Comparison of ENCODE assay signal across 9 cellular contexts in the genomic region with DNA sequence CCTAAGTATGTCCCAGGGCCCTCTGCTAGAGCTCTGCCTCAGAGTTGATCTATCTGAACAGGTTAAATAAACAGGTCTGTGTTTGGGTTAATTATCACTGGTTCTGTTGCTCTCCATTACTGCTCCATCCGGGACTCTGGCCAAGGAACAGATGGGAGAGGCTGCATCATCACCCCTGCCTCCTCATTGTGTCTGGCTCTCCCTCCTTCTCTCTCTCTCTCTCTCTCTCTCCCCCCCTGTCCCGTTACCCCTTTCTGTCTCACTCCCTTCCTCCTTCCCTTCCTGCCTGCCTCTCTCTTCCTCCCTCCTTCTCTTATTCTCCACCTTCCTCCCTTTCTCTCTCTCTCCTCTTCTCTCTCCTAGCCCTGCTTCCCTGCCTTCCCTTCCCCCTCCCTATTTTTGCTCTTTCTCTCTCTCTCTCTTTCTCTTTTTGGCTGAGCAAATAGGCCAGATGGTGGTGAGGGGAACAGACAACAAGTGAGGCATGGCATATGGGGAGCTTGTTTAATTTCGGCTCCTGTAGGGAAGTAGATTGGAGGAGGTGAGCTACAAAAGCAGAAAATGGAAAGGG.
DNase-seq lines count a peak whose midpoint lies in the region; ATAC-seq and TF ChIP-seq lines count a peak whose summit lies in the region.
"Had no signal": no experiment of that assay in that cellular context is flagged by ENCODE, and none has a peak within 500 bp of the region (broad histone marks: within the 10 kb centered on the region; RNA-seq: fewer than 3 reads in every experiment).

No MANE protein-coding gene starts in this region.

- H3K27me3 Mint-ChIP-seq in activated CD8-positive, alpha-beta memory T cell treated with anti-CD3 and anti-CD28 coated beads, Interleukin-2, amount 10 ng/mL, durations not matched to agents 7 days and 5 days, result peaks cover 3% of the 10 kb centered on the region
- H3K27me3 Mint-ChIP-seq in CD4-positive, alpha-beta memory T cell, result no peaks in the 10 kb centered on the region

- peak; percentile 58 for ATAC-seq in left lung
- no peak for ATAC-seq in activated CD8-positive, alpha-beta memory T cell treated with anti-CD3 and anti-CD28 coated beads, Interleukin-2, amount 10 ng/mL, durations not matched to agents 7 days and 5 days
- ATAC-seq in GM21529 (IDR thresholded peaks at IDR 0.05; ENCODE audit: unreplicated experiment), result no peak

- intact Hi-C loops in left lung (cut with DNase I), result no loop called here
- intact Hi-C loops in uterus (cut with DNase I; ENCODE audit: low total_unique reads), result no loop called here
- intact Hi-C loops in CD4-positive, alpha-beta memory T cell (cut with micrococcal nuclease), result no loop called here

- H3K27me3 ChIP-seq in left lung (peaks cover 0 to 90% of the 10 kb centered on the region in 2 donors), uterus (no peaks in the 10 kb centered on the region)
- no peaks in the 10 kb centered on the region for H3K27me3 ChIP-seq in CD4-positive, alpha-beta memory T cell (ENCODE audit: insufficient read depth, low read length)

- CTCF ChIA-PET in activated CD8-positive, alpha-beta memory T cell treated with anti-CD3 and anti-CD28 coated beads, Interleukin-2, amount 10 ng/mL, durations not matched to agents 7 days and 5 days (lab: Charles Lee), result no interaction called here
- CTCF ChIA-PET in CD4-positive, alpha-beta memory T cell (lab: Charles Lee; ENCODE audit: partially characterized antibody), result no interaction called here

- H3K4me1 ChIP-seq in left lung (peaks cover 0 to 3% of the 10 kb centered on the region in 2 donors), uterus (no peaks in the 10 kb centered on the region)
- H3K4me1 ChIP-seq in CD4-positive, alpha-beta memory T cell (ENCODE audit: insufficient read depth, low read length), result no peaks in the 10 kb centered on the region

- H3K27ac ChIP-seq in left lung (peak overlapping the region in 1 of 2 donors; percentile 44), uterus (peak overlapping the region; percentile 77 to 84)
- no peak overlapping the region for H3K27ac ChIP-seq in CD4-positive, alpha-beta memory T cell (ENCODE audit: low read depth, low read length)
- H3K27ac ChIP-seq: 22Rv1 had no signal

- no peak overlapping the region for H3K27ac Mint-ChIP-seq in activated CD8-positive, alpha-beta memory T cell treated with anti-CD3 and anti-CD28 coated beads, Interleukin-2, amount 10 ng/mL, durations not matched to agents 7 days and 5 days
- H3K27ac Mint-ChIP-seq in CD4-positive, alpha-beta memory T cell, result no peak overlapping the region

- H3K36me3 ChIP-seq in left lung (no peaks in the 10 kb centered on the region), uterus (no peaks in the 10 kb centered on the region)
- H3K36me3 ChIP-seq in CD4-positive, alpha-beta memory T cell (ENCODE audit: insufficient read depth, low read length), result no peaks in the 10 kb centered on the region

- no peak for TF ChIP-seq CTCF in left lung (IDR thresholded peaks at IDR 0.05)
- TF ChIP-seq CTCF in uterus (IDR thresholded peaks at IDR 0.05), result no peak

- no peaks in the 10 kb centered on the region for H3K9me3 Mint-ChIP-seq in activated CD8-positive, alpha-beta memory T cell treated with anti-CD3 and anti-CD28 coated beads, Interleukin-2, amount 10 ng/mL, durations not matched to agents 7 days and 5 days (ENCODE audit: low read depth)
- no peaks in the 10 kb centered on the region for H3K9me3 Mint-ChIP-seq in CD4-positive, alpha-beta memory T cell

- H3K4me3 Mint-ChIP-seq in activated CD8-positive, alpha-beta memory T cell treated with anti-CD3 and anti-CD28 coated beads, Interleukin-2, amount 10 ng/mL, durations not matched to agents 7 days and 5 days, result no peak overlapping the region
- H3K4me3 Mint-ChIP-seq in CD4-positive, alpha-beta memory T cell, result no peak overlapping the region

- no peaks in the 10 kb centered on the region for H3K9me3 ChIP-seq in left lung
- no peaks in the 10 kb centered on the region for H3K9me3 ChIP-seq in uterus
- H3K9me3 ChIP-seq in CD4-positive, alpha-beta memory T cell (ENCODE audit: control insufficient read depth in 1 of 2, low read length in 2 of 2), result no peaks in the 10 kb centered on the region

- no peaks in the 10 kb centered on the region for H3K4me1 Mint-ChIP-seq in activated CD8-positive, alpha-beta memory T cell treated with anti-CD3 and anti-CD28 coated beads, Interleukin-2, amount 10 ng/mL, durations not matched to agents 7 days and 5 days
- H3K4me1 Mint-ChIP-seq in CD4-positive, alpha-beta memory T cell, result no peaks in the 10 kb centered on the region

- DNase-seq in NCI-H1436 (lab: John Stamatoyannopoulos, UW) (peak; percentile 8), NCI-H1436 treated with DMSO at 0.1 percent for 48 hours (lab: John Stamatoyannopoulos, UW) (no peak), anterior cingulate cortex (lab: John Stamatoyannopoulos, UW) (peak in 48 of 58 donors; percentile 11 to 81 (median 41)), left lung (no peak), uterus (peak; percentile 76 to 88)
- DNase-seq in activated CD8-positive, alpha-beta memory T cell treated with anti-CD3 and anti-CD28 coated beads, Interleukin-2, amount 10 ng/mL, durations not matched to agents 7 days and 5 days, result no peak
- DNase-seq in CD4-positive, alpha-beta memory T cell, result no peak

- no peak for TF ChIP-seq POLR2A in uterus (IDR thresholded peaks at IDR 0.05)

- POLR2A ChIA-PET in CD4-positive, alpha-beta memory T cell (lab: Charles Lee; ENCODE audit: partially characterized antibody), result interaction anchor here (1.2 kb wide), 1 partner anchor 13 kb away, joined by 3 read pairs; no protein-coding TSS in a partner anchor

- no peak overlapping the region for H3K4me3 ChIP-seq in left lung
- H3K4me3 ChIP-seq in uterus, result no peak overlapping the region
- H3K4me3 ChIP-seq in CD4-positive, alpha-beta memory T cell (ENCODE audit: low read length in 2 of 2), result no peak overlapping the region

- peaks cover 16% of the 10 kb centered on the region for H3K36me3 Mint-ChIP-seq in activated CD8-positive, alpha-beta memory T cell treated with anti-CD3 and anti-CD28 coated beads, Interleukin-2, amount 10 ng/mL, durations not matched to agents 7 days and 5 days
- no peaks in the 10 kb centered on the region for H3K36me3 Mint-ChIP-seq in CD4-positive, alpha-beta memory T cell

Comparison
In these comparisons a context has a peak if more than half of its experiments do, and no peak if none do; other contexts are left out.
1. DNase-seq: peak in NCI-H1436 (single experiment), anterior cingulate cortex (48 of 58) and uterus (2 of 2); none in NCI-H1436 treated with DMSO at 0.1 percent for 48 hours (single experiment), left lung (0 of 2), activated CD8-positive, alpha-beta memory T cell treated with anti-CD3 and anti-CD28 coated beads, Interleukin-2, amount 10 ng/mL, durations not matched to agents 7 days and 5 days (single experiment) and CD4-positive, alpha-beta memory T cell (0 of 5).